Comparison of ENCODE assay signal across 9 cellular contexts in genomic region chr1:154730251-154730650, GRCh38.
A peak's percentile ranks its signal among the peaks of the same experiment; 100 is the strongest.
DNase-seq lines count a peak whose midpoint lies in the region; ATAC-seq and TF ChIP-seq lines count a peak whose summit lies in the region.
"Had no signal": no experiment of that assay in that cellular context is flagged by ENCODE, and none has a peak within 500 bp of the region (broad histone marks: within the 10 kb centered on the region; RNA-seq: fewer than 3 reads in every experiment).

No MANE protein-coding gene starts in this region.

- no peak for TF ChIP-seq CTCF in vagina (IDR thresholded peaks at IDR 0.05)

- POLR2A ChIA-PET in HEK293T (lab: Yijun Ruan, JAX) = no interaction called here

- no peaks in the 10 kb centered on the region for H3K9me3 Mint-ChIP-seq in activated naive CD4-positive, alpha-beta T cell treated with anti-CD3 and anti-CD28 coated beads, Interleukin-2, amount 50 U/mL, for 72 hours

- no peaks in the 10 kb centered on the region for H3K9me3 ChIP-seq in vagina

- peak overlapping the region; percentile 64 for H3K27ac ChIP-seq in vagina

- CTCF ChIA-PET in HEK293T (lab: Yijun Ruan, JAX) = interaction anchor here (1.1 kb wide), 1 partner anchor 12 kb away, joined by 3 read pairs; no protein-coding TSS in a partner anchor

- no peaks in the 10 kb centered on the region for H3K36me3 ChIP-seq in vagina

- no peak for DNase-seq in activated naive CD4-positive, alpha-beta T cell treated with anti-CD3 and anti-CD28 coated beads, Interleukin-2, amount 50 U/mL, for 72 hours (ENCODE audit: low spot score in 2 of 2)
- DNase-seq in activated naive CD4-positive, alpha-beta T cell (lab: John Stamatoyannopoulos, UW) = no peak
- DNase-seq in SK-MEL-5 (ENCODE audit: low read depth, low spot score) (peak; percentile 23), iPS-NIHi11 (ENCODE audit: low spot score) (peak; percentile 73), vagina (ENCODE audit: extremely low spot score in 2 of 2) (no peak), HEK293T (ENCODE audit: extremely low spot score) (no peak), GM19240 (ENCODE audit: insufficient read length, low spot score) (no peak)
- no peak for DNase-seq in activated naive CD4-positive, alpha-beta T cell treated with anti-CD3 and anti-CD28 coated beads, Interleukin-2, amount 50 U/mL, for 16 hours
- DNase-seq: activated CD4-positive, alpha-beta T cell treated with anti-CD3 and anti-CD28 coated beads for 36 hours had no signal

- H3K27me3 ChIP-seq in vagina = no peaks in the 10 kb centered on the region

- TF ChIP-seq POLR2A in vagina (IDR thresholded peaks at IDR 0.05) = no peak

- H3K4me3 ChIP-seq in vagina = no peak overlapping the region

- intact Hi-C loops in vagina (cut with DNase I) = no loop called here

- H3K36me3 Mint-ChIP-seq in activated naive CD4-positive, alpha-beta T cell treated with anti-CD3 and anti-CD28 coated beads, Interleukin-2, amount 50 U/mL, for 72 hours = no peaks in the 10 kb centered on the region

- in situ Hi-C loops in SK-MEL-5 (cut with HindIII; ENCODE audit: low pct_unique_long_range_greater_than_20kb, low sequenced_read_pairs) = no loop called here

- no peak overlapping the region for H3K27ac Mint-ChIP-seq in activated naive CD4-positive, alpha-beta T cell treated with anti-CD3 and anti-CD28 coated beads, Interleukin-2, amount 50 U/mL, for 72 hours
- H3K27ac Mint-ChIP-seq: activated CD4-positive, alpha-beta T cell treated with anti-CD3 and anti-CD28 coated beads for 36 hours had no signal

- peak; percentile 31 to 37 for ATAC-seq in activated naive CD4-positive, alpha-beta T cell treated with anti-CD3 and anti-CD28 coated beads, Interleukin-2, amount 50 U/mL, for 72 hours

- peaks cover 33% of the 10 kb centered on the region for H3K4me1 ChIP-seq in vagina

TF ChIP-seq in HEK293T, 16 proteins besides CTCF, POLR2A, EP300 and RAD21:
- TF ChIP-seq L3MBTL2 (conservative IDR thresholded peaks at IDR 0.05) (no peak), ARNT (IDR thresholded peaks at IDR 0.05) (no peak), FOXA1 (IDR thresholded peaks at IDR 0.05) (no peak), PKNOX1 (IDR thresholded peaks at IDR 0.05) (no peak), LEF1 (IDR thresholded peaks at IDR 0.05; ENCODE audit: borderline replicate concordance) (no peak), NFRKB (IDR thresholded peaks at IDR 0.05) (no peak), ELF4 (IDR thresholded peaks at IDR 0.05) (no peak), CTBP1 (IDR thresholded peaks at IDR 0.05; ENCODE audit: borderline replicate concordance) (no peak), FOXK2 (IDR thresholded peaks at IDR 0.05) (no peak), BHLHE40 (IDR thresholded peaks at IDR 0.05; ENCODE audit: borderline replicate concordance) (no peak), SUZ12 (IDR thresholded peaks at IDR 0.05) (no peak), SP1 (IDR thresholded peaks at IDR 0.05) (no peak), TARDBP (IDR thresholded peaks at IDR 0.05) (no peak), HDGF (IDR thresholded peaks at IDR 0.05; ENCODE audit: borderline replicate concordance) (no peak), FOXM1 (IDR thresholded peaks at IDR 0.05; ENCODE audit: borderline replicate concordance) (no peak)

Comparison
In these comparisons a context has a peak if more than half of its experiments do, and no peak if none do; other contexts are left out.
1. DNase-seq: peak in SK-MEL-5 (single experiment) and iPS-NIHi11 (single experiment); none in activated naive CD4-positive, alpha-beta T cell treated with anti-CD3 and anti-CD28 coated beads, Interleukin-2, amount 50 U/mL, for 72 hours (0 of 2), activated naive CD4-positive, alpha-beta T cell (0 of 4), vagina (0 of 2), activated naive CD4-positive, alpha-beta T cell treated with anti-CD3 and anti-CD28 coated beads, Interleukin-2, amount 50 U/mL, for 16 hours (single experiment), HEK293T (single experiment) and GM19240 (single experiment).